In the genomic region with DNA sequence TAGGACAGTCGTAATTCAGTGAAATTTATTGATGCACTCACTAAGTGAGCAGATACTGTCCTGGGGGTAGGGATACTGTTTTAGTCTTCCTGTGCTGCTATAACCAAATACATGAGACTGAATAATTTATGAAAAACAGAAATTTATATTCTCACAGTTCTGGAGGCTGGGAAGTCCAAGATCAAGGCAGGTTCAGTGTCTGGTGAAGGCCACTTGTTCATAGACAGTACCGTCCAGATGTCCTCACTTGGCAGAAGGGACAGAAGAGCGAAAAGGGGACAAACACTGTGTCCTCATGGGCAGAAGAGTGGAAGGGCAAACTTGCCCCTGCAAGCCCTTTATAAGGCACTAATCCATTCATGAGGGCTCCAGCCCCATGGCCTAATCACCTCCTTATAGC, we compare ENCODE assay signal across 2 cellular contexts.
TF ChIP-seq lines count a peak whose summit lies in the region.

No MANE protein-coding gene starts in this region.

TF ChIP-seq in SK-N-SH, 30 proteins besides CTCF, POLR2A, EP300 and RAD21:
- TF ChIP-seq USF2 (IDR thresholded peaks at IDR 0.05; ENCODE audit: borderline replicate concordance, low read depth, low read length) = no peak

TF ChIP-seq in SK-N-SH treated with all-trans-retinoic acid at 6 μM for 48 hours, 23 proteins besides CTCF, POLR2A, EP300 and RAD21:
- TF ChIP-seq CSRNP3 (CRISPR knock-in tag; IDR thresholded peaks at IDR 0.05) (no peak), ESRRG (CRISPR knock-in tag; IDR thresholded peaks at IDR 0.05) (no peak), ZNF70 (CRISPR knock-in tag; IDR thresholded peaks at IDR 0.05) (no peak), GLIS3 (CRISPR knock-in tag; IDR thresholded peaks at IDR 0.05) (no peak), BACH2 (CRISPR knock-in tag; IDR thresholded peaks at IDR 0.05; ENCODE audit: borderline replicate concordance) (no peak), ISL1 (CRISPR knock-in tag; IDR thresholded peaks at IDR 0.05) (no peak; the same call in 1 of the 2 replicates), ZC3H10 (CRISPR knock-in tag; IDR thresholded peaks at IDR 0.05) (no peak), ZFP3 (CRISPR knock-in tag; IDR thresholded peaks at IDR 0.05) (no peak)
- TF ChIP-seq, protein P1, sequence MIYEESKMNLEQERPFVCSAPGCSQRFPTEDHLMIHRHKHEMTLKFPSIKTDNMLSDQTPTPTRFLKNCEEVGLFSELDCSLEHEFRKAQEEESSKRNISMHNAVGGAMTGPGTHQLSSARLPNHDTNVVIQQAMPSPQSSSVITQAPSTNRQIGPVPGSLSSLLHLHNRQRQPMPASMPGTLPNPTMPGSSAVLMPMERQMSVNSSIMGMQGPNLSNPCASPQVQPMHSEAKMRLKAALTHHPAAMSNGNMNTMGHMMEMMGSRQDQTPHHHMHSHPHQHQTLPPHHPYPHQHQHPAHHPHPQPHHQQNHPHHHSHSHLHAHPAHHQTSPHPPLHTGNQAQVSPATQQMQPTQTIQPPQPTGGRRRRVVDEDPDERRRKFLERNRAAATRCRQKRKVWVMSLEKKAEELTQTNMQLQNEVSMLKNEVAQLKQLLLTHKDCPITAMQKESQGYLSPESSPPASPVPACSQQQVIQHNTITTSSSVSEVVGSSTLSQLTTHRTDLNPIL (CRISPR knock-in tag; IDR thresholded peaks at IDR 0.05; ENCODE audit: low read depth) = no peak
- TF ChIP-seq, protein P2, sequence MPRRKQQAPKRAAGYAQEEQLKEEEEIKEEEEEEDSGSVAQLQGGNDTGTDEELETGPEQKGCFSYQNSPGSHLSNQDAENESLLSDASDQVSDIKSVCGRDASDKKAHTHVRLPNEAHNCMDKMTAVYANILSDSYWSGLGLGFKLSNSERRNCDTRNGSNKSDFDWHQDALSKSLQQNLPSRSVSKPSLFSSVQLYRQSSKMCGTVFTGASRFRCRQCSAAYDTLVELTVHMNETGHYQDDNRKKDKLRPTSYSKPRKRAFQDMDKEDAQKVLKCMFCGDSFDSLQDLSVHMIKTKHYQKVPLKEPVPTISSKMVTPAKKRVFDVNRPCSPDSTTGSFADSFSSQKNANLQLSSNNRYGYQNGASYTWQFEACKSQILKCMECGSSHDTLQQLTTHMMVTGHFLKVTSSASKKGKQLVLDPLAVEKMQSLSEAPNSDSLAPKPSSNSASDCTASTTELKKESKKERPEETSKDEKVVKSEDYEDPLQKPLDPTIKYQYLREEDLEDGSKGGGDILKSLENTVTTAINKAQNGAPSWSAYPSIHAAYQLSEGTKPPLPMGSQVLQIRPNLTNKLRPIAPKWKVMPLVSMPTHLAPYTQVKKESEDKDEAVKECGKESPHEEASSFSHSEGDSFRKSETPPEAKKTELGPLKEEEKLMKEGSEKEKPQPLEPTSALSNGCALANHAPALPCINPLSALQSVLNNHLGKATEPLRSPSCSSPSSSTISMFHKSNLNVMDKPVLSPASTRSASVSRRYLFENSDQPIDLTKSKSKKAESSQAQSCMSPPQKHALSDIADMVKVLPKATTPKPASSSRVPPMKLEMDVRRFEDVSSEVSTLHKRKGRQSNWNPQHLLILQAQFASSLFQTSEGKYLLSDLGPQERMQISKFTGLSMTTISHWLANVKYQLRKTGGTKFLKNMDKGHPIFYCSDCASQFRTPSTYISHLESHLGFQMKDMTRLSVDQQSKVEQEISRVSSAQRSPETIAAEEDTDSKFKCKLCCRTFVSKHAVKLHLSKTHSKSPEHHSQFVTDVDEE (CRISPR knock-in tag; IDR thresholded peaks at IDR 0.05) = no peak
